ENCODE assay signal across 13 cellular contexts in the genomic region with DNA sequence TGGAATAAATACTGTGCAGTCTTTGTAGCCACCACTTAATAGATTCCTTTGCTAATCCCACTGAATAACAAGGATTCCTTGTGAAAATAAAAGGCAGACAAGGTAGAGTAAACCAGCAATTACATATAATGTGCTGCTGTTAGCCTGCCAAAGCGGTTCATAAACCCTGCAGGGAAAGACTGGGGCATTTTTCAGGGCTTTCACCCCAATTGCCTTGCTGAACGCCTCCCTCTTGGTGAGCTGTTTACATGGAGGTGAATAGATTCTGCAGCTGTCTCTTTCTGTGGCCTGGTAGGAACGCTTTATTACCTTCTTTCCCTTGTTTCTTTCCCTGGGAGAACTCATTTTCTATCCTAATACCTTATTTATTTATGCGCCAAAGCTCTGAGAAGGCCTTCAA.
"Had no signal": no experiment of that assay in that cellular context is flagged by ENCODE, and none has a peak within 500 bp of the region (broad histone marks: within the 10 kb centered on the region; RNA-seq: fewer than 3 reads in every experiment).

No MANE protein-coding gene starts in this region.

- H3K4me1 ChIP-seq: ascending aorta, gastrocnemius medialis, left ventricle myocardium inferior, sigmoid colon, thyroid gland had no signal

- H3K27me3 ChIP-seq: ascending aorta, gastrocnemius medialis, sigmoid colon, thyroid gland had no signal

- H3K27ac ChIP-seq: ascending aorta, gastrocnemius medialis, left ventricle myocardium inferior, sigmoid colon, thyroid gland had no signal

- H3K9me3 ChIP-seq: ascending aorta, gastrocnemius medialis, sigmoid colon, thyroid gland had no signal

- H3K4me3 ChIP-seq: ascending aorta, gastrocnemius medialis, left ventricle myocardium inferior, sigmoid colon, thyroid gland had no signal

- H3K36me3 ChIP-seq: ascending aorta, gastrocnemius medialis, left ventricle myocardium inferior, sigmoid colon, thyroid gland had no signal

- ATAC-seq: gastrocnemius medialis; natural killer cell treated with Interleukin-12 subunit alpha and Interleukin-12 subunit beta and Interleukin-15 and Interleukin-18, amount 100 ng/mL, for 72 hours; stimulated activated effector memory CD8-positive, alpha-beta T cell treated with anti-CD3 and anti-CD28 coated beads, Interleukin-12 subunit alpha, Interleukin-12 subunit beta, amount 100 ng/mL, for 72 hours had no signal

- DNase-seq: activated CD4-positive, CD25-positive, alpha-beta regulatory T cell treated with anti-CD3 and anti-CD28 coated beads, Interleukin-2, amount 50 U/mL, for 72 hours; activated naive CD4-positive, alpha-beta T cell; gastrocnemius medialis; kidney; left ventricle myocardium inferior; mesenchymal stem cell; sigmoid colon; T-helper 1 cell; T1000; thyroid gland had no signal
